ENCODE assay signal across 14 cellular contexts in the genomic region with DNA sequence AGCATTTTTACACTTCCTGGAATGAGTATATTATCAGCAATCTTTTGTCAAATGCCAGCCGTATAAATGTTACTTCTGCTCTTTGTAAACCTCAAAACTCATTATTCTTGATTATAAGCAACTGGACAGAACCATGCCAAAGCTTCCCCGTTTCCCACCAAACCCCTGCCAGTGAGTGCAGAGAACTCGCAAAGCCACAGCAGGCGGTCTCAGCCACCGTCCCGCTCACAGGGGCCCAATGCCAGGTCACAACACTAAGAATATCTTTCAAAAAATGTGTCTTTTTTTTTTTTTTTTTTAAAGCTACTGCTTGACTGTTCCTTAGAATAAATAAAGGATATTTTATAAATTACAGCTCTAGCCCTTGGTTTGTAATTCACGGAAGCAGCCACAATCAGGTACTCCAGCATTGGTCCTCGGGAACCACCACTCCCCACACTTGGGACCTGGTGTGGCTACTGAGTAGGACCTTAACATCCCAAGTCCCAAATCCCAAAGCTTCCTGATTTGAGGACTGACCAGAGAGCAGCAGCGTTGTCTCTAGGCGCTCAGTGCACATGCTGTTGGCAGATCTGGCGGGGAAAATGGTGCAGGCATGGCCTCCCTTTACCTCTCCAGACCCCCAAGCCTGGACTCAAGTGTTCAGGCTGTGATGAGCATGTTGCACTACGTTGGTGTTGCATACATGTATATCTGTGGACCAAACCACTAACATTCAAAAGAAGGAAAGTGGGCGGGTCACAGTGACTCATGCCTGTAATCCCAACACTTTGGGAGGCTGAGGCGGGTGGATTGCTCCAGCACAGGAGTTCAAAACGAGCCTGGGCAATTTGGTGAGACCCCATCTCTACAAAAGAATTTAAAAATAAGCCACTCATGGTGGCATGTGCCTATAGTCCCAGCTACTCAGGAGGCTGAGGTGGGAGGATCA. TPM values are rescaled to one million over a fixed set of nuclear protein-coding genes. Genes with fewer than 3 reads are reported as not detected.
A peak's percentile ranks its signal among the peaks of the same experiment; 100 is the strongest.
DNase-seq lines count a peak whose midpoint lies in the region; ATAC-seq, FAIRE-seq and TF ChIP-seq lines count a peak whose summit lies in the region.
"Had no signal": no experiment of that assay in that cellular context is flagged by ENCODE, and none has a peak within 500 bp of the region (broad histone marks: within the 10 kb centered on the region; RNA-seq: fewer than 3 reads in every experiment).

No MANE protein-coding gene starts in this region.

- no peak overlapping the region for H3K4me3 Mint-ChIP-seq in activated T-cell treated with anti-CD3 and anti-CD28 coated beads, Interleukin-2, amount 50 U/mL, for 72 hours
- H3K4me3 Mint-ChIP-seq: CD4-positive, alpha-beta memory T cell; naive thymus-derived CD4-positive, alpha-beta T cell had no signal

- no peak for TF ChIP-seq POLR2A in NB4 (IDR thresholded peaks at IDR 0.05; ENCODE audit: extremely low read depth, insufficient read length)

- H3K27ac Mint-ChIP-seq in activated T-cell treated with anti-CD3 and anti-CD28 coated beads, Interleukin-2, amount 50 U/mL, for 72 hours, result no peak overlapping the region
- H3K27ac Mint-ChIP-seq: naive thymus-derived CD4-positive, alpha-beta T cell had no signal

- H3K4me3 ChIP-seq in NB4 (ENCODE audit: low read depth, low read length), result no peak overlapping the region
- no peak overlapping the region for H3K4me3 ChIP-seq in mammary epithelial cell (replicated peaks in 1 of 3; ENCODE audit: insufficient read depth in 1 of 3, low read depth in 2 of 3, low read length in 3 of 3)
- H3K4me3 ChIP-seq in lower lobe of right lung, result no peak overlapping the region

- peaks cover 6% of the 10 kb centered on the region for H3K4me1 Mint-ChIP-seq in activated T-cell treated with anti-CD3 and anti-CD28 coated beads, Interleukin-2, amount 50 U/mL, for 72 hours (ENCODE audit: low read depth)

- no peak overlapping the region for H3K4me2 ChIP-seq in mammary epithelial cell (ENCODE audit: insufficient read depth, low read depth, low read length)

- peaks cover 20% of the 10 kb centered on the region for H3K4me1 ChIP-seq in mammary epithelial cell (ENCODE audit: insufficient read depth, low read length)
- peaks cover 45% of the 10 kb centered on the region for H3K4me1 ChIP-seq in lower lobe of right lung

- no peak overlapping the region for H3K27ac ChIP-seq in mammary epithelial cell (ENCODE audit: insufficient read depth, low read depth, low read length)
- H3K27ac ChIP-seq in lower lobe of right lung, result no peak overlapping the region

- WGBS in mammary epithelial cell (ENCODE audit: low coverage, missing lambda C conversion rate), result 80% methylated on average over 15 of the region's 15 CpGs

- ATAC-seq in lower lobe of right lung, result no peak
- no peak for ATAC-seq in activated T-cell treated with anti-CD3 and anti-CD28 coated beads, Interleukin-2, amount 50 U/mL, for 72 hours (replicated peaks in 1 of 2)

- H3K9me3 ChIP-seq in mammary epithelial cell (replicated peaks; ENCODE audit: insufficient read depth, low read length) (no peaks in the 10 kb centered on the region), lower lobe of right lung (no peaks in the 10 kb centered on the region)

- H3K36me3 Mint-ChIP-seq in activated T-cell treated with anti-CD3 and anti-CD28 coated beads, Interleukin-2, amount 50 U/mL, for 72 hours (ENCODE audit: insufficient read depth in 2 of 2), result no peaks in the 10 kb centered on the region
- H3K36me3 Mint-ChIP-seq: CD4-positive, alpha-beta memory T cell; naive thymus-derived CD4-positive, alpha-beta T cell had no signal

- H3K9ac ChIP-seq in mammary epithelial cell (ENCODE audit: insufficient read depth, low read length), result no peak overlapping the region

- dilution Hi-C loops in mammary epithelial cell (cut with HindIII; ENCODE audit: low sequenced_read_pairs), result no loop called here

- TF ChIP-seq CTCF in NB4 (IDR thresholded peaks at IDR 0.05; ENCODE audit: low read depth, low read length), result no peak
- no peak for TF ChIP-seq CTCF in mammary epithelial cell (conservative IDR thresholded peaks at IDR 0.05 in 1 of 2, IDR thresholded peaks at IDR 0.05 in 1 of 2; ENCODE audit: extremely low read depth in 1 of 2, insufficient read depth in 1 of 2, low read depth in 1 of 2, low read length in 2 of 2)
- TF ChIP-seq CTCF in lower lobe of right lung (IDR thresholded peaks at IDR 0.05), result no peak

- H3K27me3 Mint-ChIP-seq in activated T-cell treated with anti-CD3 and anti-CD28 coated beads, Interleukin-2, amount 50 U/mL, for 72 hours (ENCODE audit: low read depth), result no peaks in the 10 kb centered on the region
- H3K27me3 Mint-ChIP-seq: CD4-positive, alpha-beta memory T cell had no signal

- peak; percentile 56 for DNase-seq in EH (ENCODE audit: low read depth)
- DNase-seq in NB4 (ENCODE audit: low read depth), result peak; percentile 55
- DNase-seq in mammary epithelial cell, result peak; percentile 26
- peak; percentile 28 for DNase-seq in lower lobe of right lung
- no peak for DNase-seq in HTR-8/SVneo (ENCODE audit: insufficient read length, low spot score)
- no peak for DNase-seq in activated T-cell treated with anti-CD3 and anti-CD28 coated beads, Interleukin-2, amount 50 U/mL, for 72 hours
- no peak for DNase-seq in COLO668 (lab: John Stamatoyannopoulos, UW; ENCODE audit: unreplicated experiment)
- DNase-seq in NOMO-1 treated with DMSO at 0.1 percent for 48 hours (lab: John Stamatoyannopoulos, UW; ENCODE audit: unreplicated experiment), result no peak
- DNase-seq: activated naive CD4-positive, alpha-beta T cell treated with anti-CD3 and anti-CD28 coated beads, Interleukin-2, amount 50 U/mL, for 16 hours; CD4-positive, alpha-beta memory T cell; dermis blood vessel endothelial cell; glutamatergic neuron; naive thymus-derived CD4-positive, alpha-beta T cell; T-helper 9 cell had no signal

- intact Hi-C loops in mammary epithelial cell (cut with micrococcal nuclease), result no loop called here
- intact Hi-C loops in lower lobe of right lung (cut with DNase I), result no loop called here

- BruUV-seq in mammary epithelial cell (replicated peaks; lab: Mats Ljungman, UMichigan), result no TSS peak

- no peaks in the 10 kb centered on the region for H4K20me1 ChIP-seq in mammary epithelial cell (ENCODE audit: insufficient read depth, low read length)

- no peak overlapping the region for H2AFZ ChIP-seq in mammary epithelial cell (ENCODE audit: low read depth, low read length)

- no peaks in the 10 kb centered on the region for H3K79me2 ChIP-seq in mammary epithelial cell (ENCODE audit: insufficient read depth, low read length)

- in situ Hi-C loops in mammary epithelial cell (cut with MboI; ENCODE audit: low sequenced_read_pairs in 2 of 2), result no loop called here

- CTCF ChIA-PET in mammary epithelial cell (lab: Charles Lee; ENCODE audit: low non-redundant PET), result no interaction called here

- no peaks in the 10 kb centered on the region for H3K27me3 ChIP-seq in mammary epithelial cell (ENCODE audit: insufficient read depth, low read length)
- H3K27me3 ChIP-seq in lower lobe of right lung (ENCODE audit: low read depth), result no peaks in the 10 kb centered on the region

- H3K36me3 ChIP-seq in mammary epithelial cell (ENCODE audit: insufficient read depth, low read length) (no peaks in the 10 kb centered on the region), lower lobe of right lung (peaks cover 24% of the 10 kb centered on the region)

- H3K9me3 Mint-ChIP-seq in activated T-cell treated with anti-CD3 and anti-CD28 coated beads, Interleukin-2, amount 50 U/mL, for 72 hours, result no peaks in the 10 kb centered on the region
- H3K9me3 Mint-ChIP-seq: CD4-positive, alpha-beta memory T cell; naive thymus-derived CD4-positive, alpha-beta T cell had no signal

- FAIRE-seq in HTR-8/SVneo (lab: Jason Lieb, UNC), result no peak

RNA-seq across cellular contexts. Expression of gene KCTD15, which starts 19.0 kb away (rescaled TPM):
- total RNA-seq in mammary epithelial cell (10 to 100 TPM; 49.9 to 78.5 TPM), lower lobe of right lung (27.0 TPM)
- polyA plus RNA-seq in mammary epithelial cell, result 31.5 TPM
- polyA minus RNA-seq in mammary epithelial cell, result 18.8 TPM
- total RNA-seq in activated T-cell treated with anti-CD3 and anti-CD28 coated beads, Interleukin-2, amount 50 U/mL, for 72 hours, result 1 to 10 TPM; 7.3 to 8.2 TPM
- polyA plus RNA-seq: naive thymus-derived CD4-positive, alpha-beta T cell had no signal

Comparison
In these comparisons a context has a peak if more than half of its experiments do, and no peak if none do; other contexts are left out.
1. DNase-seq: peak in EH (single experiment), NB4 (single experiment), mammary epithelial cell (single experiment) and lower lobe of right lung (single experiment); none in HTR-8/SVneo (single experiment), activated T-cell treated with anti-CD3 and anti-CD28 coated beads, Interleukin-2, amount 50 U/mL, for 72 hours (0 of 2), COLO668 (single experiment) and NOMO-1 treated with DMSO at 0.1 percent for 48 hours (single experiment).